ENCODE assay signal across 9 cellular contexts in the genomic region with DNA sequence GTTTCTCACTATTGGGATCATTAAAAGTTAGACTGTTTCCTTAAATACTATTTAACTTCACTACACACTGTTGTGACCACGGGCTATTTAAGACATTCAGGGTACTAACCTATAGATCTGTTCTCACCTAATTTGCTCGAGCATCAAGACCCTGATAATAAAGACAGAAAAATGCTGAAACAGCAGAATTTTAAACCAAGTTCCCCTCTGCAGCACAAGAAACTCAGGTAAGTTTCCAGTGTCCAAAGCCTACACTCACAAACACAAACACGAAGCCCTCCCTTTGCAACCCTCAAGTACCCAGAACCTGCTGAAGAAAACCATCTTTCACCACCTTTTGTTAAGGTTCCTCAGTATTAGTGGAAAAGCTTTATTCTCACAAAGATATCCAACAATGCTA. TPM values are rescaled to one million over a fixed set of nuclear protein-coding genes. Genes with fewer than 3 reads are reported as not detected.
A peak's percentile ranks its signal among the peaks of the same experiment; 100 is the strongest.
DNase-seq lines count a peak whose midpoint lies in the region; ATAC-seq, FAIRE-seq and TF ChIP-seq lines count a peak whose summit lies in the region.
"Had no signal": no experiment of that assay in that cellular context is flagged by ENCODE, and none has a peak within 500 bp of the region (broad histone marks: within the 10 kb centered on the region; RNA-seq: fewer than 3 reads in every experiment).

No MANE protein-coding gene starts in this region.

- no peaks in the 10 kb centered on the region; the same call in 1 of the 2 replicates for H3F3A ChIP-seq in Loucy (ENCODE audit: low read depth)

- H3K9me3 ChIP-seq in CD4-positive, alpha-beta memory T cell (ENCODE audit: control insufficient read depth in 1 of 2, low read length in 2 of 2), result no peaks in the 10 kb centered on the region
- no peaks in the 10 kb centered on the region for H3K9me3 ChIP-seq in Loucy (ENCODE audit: insufficient read depth, low read depth, low read length)

- peak overlapping the region; percentile 76 to 96 (median 87) for H3K4me3 Mint-ChIP-seq in CD4-positive, alpha-beta memory T cell
- peak overlapping the region; percentile 90 for H3K4me3 Mint-ChIP-seq in dendritic cell treated with granulocyte-macrophage colony-stimulating factor and Interleukin-4, amounts not matched to agents 40 ng/mL and 50 ng/mL, for 4 days
- H3K4me3 Mint-ChIP-seq in nephron progenitor cell, result peak overlapping the region; percentile 89

- peaks cover 54 to 89% (median 65%) of the 10 kb centered on the region in 4 donors for H3K4me1 Mint-ChIP-seq in CD4-positive, alpha-beta memory T cell
- H3K4me1 Mint-ChIP-seq in dendritic cell treated with granulocyte-macrophage colony-stimulating factor and Interleukin-4, amounts not matched to agents 40 ng/mL and 50 ng/mL, for 4 days (ENCODE audit: low read depth), result peaks cover 75% of the 10 kb centered on the region
- H3K4me1 Mint-ChIP-seq in nephron progenitor cell, result peaks cover 65% of the 10 kb centered on the region

- H3K36me3 ChIP-seq in CD4-positive, alpha-beta memory T cell (ENCODE audit: insufficient read depth, low read length), result no peaks in the 10 kb centered on the region
- peaks cover 4% of the 10 kb centered on the region; the same call in 1 of the 2 replicates for H3K36me3 ChIP-seq in Loucy (ENCODE audit: insufficient read depth, low read length)

- CTCF ChIA-PET in CD4-positive, alpha-beta memory T cell (lab: Charles Lee; ENCODE audit: partially characterized antibody), result interaction anchor here (1.1 to 9.1 kb wide), 8 partner anchors 8 to 284 kb away, joined by 3 to 51 read pairs (median 16); partner anchors contain the start of gene RRBP1

- peak overlapping the region; percentile 82 for H3K27ac ChIP-seq in CD4-positive, alpha-beta memory T cell (ENCODE audit: low read depth, low read length)

- H2AFZ ChIP-seq in Loucy (ENCODE audit: low read length), result no peak overlapping the region

- peaks cover 0 to 21% of the 10 kb centered on the region in 2 donors for H3K36me3 Mint-ChIP-seq in CD4-positive, alpha-beta memory T cell
- H3K36me3 Mint-ChIP-seq in dendritic cell treated with granulocyte-macrophage colony-stimulating factor and Interleukin-4, amounts not matched to agents 40 ng/mL and 50 ng/mL, for 4 days (ENCODE audit: low read depth), result peaks cover 78% of the 10 kb centered on the region
- H3K36me3 Mint-ChIP-seq in nephron progenitor cell (ENCODE audit: low read depth), result peaks cover 52% of the 10 kb centered on the region

- peaks cover 78% of the 10 kb centered on the region for H4K20me1 ChIP-seq in Loucy (ENCODE audit: insufficient read depth, low read length, poor library complexity, severe bottlenecking)

- H3K27me3 Mint-ChIP-seq in CD4-positive, alpha-beta memory T cell, result peaks cover 0 to 1% of the 10 kb centered on the region in 2 donors
- H3K27me3 Mint-ChIP-seq in dendritic cell treated with granulocyte-macrophage colony-stimulating factor and Interleukin-4, amounts not matched to agents 40 ng/mL and 50 ng/mL, for 4 days, result no peaks in the 10 kb centered on the region
- peaks cover 3% of the 10 kb centered on the region for H3K27me3 Mint-ChIP-seq in nephron progenitor cell (ENCODE audit: low read depth, poor library complexity)

- no peaks in the 10 kb centered on the region for H3K9me2 ChIP-seq in Loucy (replicated peaks; ENCODE audit: low read depth, low read length)

- peaks cover 66% of the 10 kb centered on the region for H3K4me1 ChIP-seq in CD4-positive, alpha-beta memory T cell (ENCODE audit: insufficient read depth, low read length)
- peaks cover 58% of the 10 kb centered on the region for H3K4me1 ChIP-seq in Loucy (ENCODE audit: insufficient read depth, low read length, poor library complexity, severe bottlenecking)

- H3K4me3 ChIP-seq in CD4-positive, alpha-beta memory T cell (ENCODE audit: low read length in 2 of 2), result no peak overlapping the region
- peak overlapping the region; percentile 91 for H3K4me3 ChIP-seq in Loucy (ENCODE audit: low read length, poor library complexity, severe bottlenecking)

- no peak for ATAC-seq in HG02885 (IDR thresholded peaks at IDR 0.05; ENCODE audit: poor library complexity, unreplicated experiment)

- H3K4me2 ChIP-seq in Loucy (ENCODE audit: low read depth, low read length, poor library complexity, severe bottlenecking), result peak overlapping the region; percentile 97

- peak overlapping the region; percentile 99 for H3K9ac ChIP-seq in Loucy (ENCODE audit: low read depth, low read length, poor library complexity, severe bottlenecking)

- DNase-seq in CD4-positive, alpha-beta memory T cell, result no peak
- no peak for DNase-seq in nephron progenitor cell
- DNase-seq in effector CD4-positive, alpha-beta T cell, result no peak
- no peak for DNase-seq in GM10266 (ENCODE audit: extremely low spot score)
- DNase-seq in frontal cortex (ENCODE audit: low spot score in 2 of 2), result no peak
- DNase-seq: hippocampal formation had no signal

- peaks cover 95% of the 10 kb centered on the region for H3K79me2 ChIP-seq in Loucy (ENCODE audit: insufficient read depth, low read length)

- TF ChIP-seq CTCF in Loucy (conservative IDR thresholded peaks at IDR 0.05; ENCODE audit: low read length) (no peak), nephron progenitor cell (IDR thresholded peaks at IDR 0.05) (no peak), GM10266 (IDR thresholded peaks at IDR 0.05; ENCODE audit: control insufficient read depth, insufficient read depth, low read depth, missing control alignments) (no peak)

- no peak for FAIRE-seq in frontal cortex (lab: Jason Lieb, UNC)

- H3K27ac Mint-ChIP-seq in CD4-positive, alpha-beta memory T cell, result peak overlapping the region; percentile 72 to 99 (median 95)
- peak overlapping the region; percentile 98 for H3K27ac Mint-ChIP-seq in dendritic cell treated with granulocyte-macrophage colony-stimulating factor and Interleukin-4, amounts not matched to agents 40 ng/mL and 50 ng/mL, for 4 days
- H3K27ac Mint-ChIP-seq in nephron progenitor cell, result peak overlapping the region; percentile 7

- intact Hi-C loops in CD4-positive, alpha-beta memory T cell (cut with micrococcal nuclease), result loop anchor here (5.0 to 10.0 kb wide), 2 partner anchors 1232 to 1390 kb away; partner anchors contain the start of genes KIF16B and SNRPB2
- intact Hi-C loops in dendritic cell treated with granulocyte-macrophage colony-stimulating factor and Interleukin-4, amounts not matched to agents 40 ng/mL and 50 ng/mL, for 4 days (cut with micrococcal nuclease), result loop anchor here (1.0 to 5.0 kb wide), 3 partner anchors 13 to 173 kb away; partner anchors contain the start of genes KAT14 and PET117

- no peaks in the 10 kb centered on the region for H3K27me3 ChIP-seq in CD4-positive, alpha-beta memory T cell (ENCODE audit: insufficient read depth, low read length)
- peaks cover 13% of the 10 kb centered on the region for H3K27me3 ChIP-seq in Loucy (ENCODE audit: insufficient read depth, low read length, poor library complexity, severe bottlenecking)

- peaks cover 0 to 2% (median 0%) of the 10 kb centered on the region in 8 donors for H3K9me3 Mint-ChIP-seq in CD4-positive, alpha-beta memory T cell
- no peaks in the 10 kb centered on the region for H3K9me3 Mint-ChIP-seq in dendritic cell treated with granulocyte-macrophage colony-stimulating factor and Interleukin-4, amounts not matched to agents 40 ng/mL and 50 ng/mL, for 4 days
- peaks cover 4% of the 10 kb centered on the region for H3K9me3 Mint-ChIP-seq in nephron progenitor cell

- POLR2A ChIA-PET in CD4-positive, alpha-beta memory T cell (lab: Charles Lee; ENCODE audit: partially characterized antibody), result interaction anchor here (1.0 to 7.8 kb wide), 4 partner anchors 7 to 395 kb away, joined by 3 to 77 read pairs (median 38); partner anchors contain the start of genes DSTN and RRBP1

RNA-seq across cellular contexts. Expression of gene SNX5, which starts 4.0 kb away (rescaled TPM):
- total RNA-seq in CD4-positive, alpha-beta memory T cell, result 10 to 100 TPM; 81.5 to 81.6 TPM
- 10 to 100 TPM; 96.3 to 96.5 TPM for polyA plus RNA-seq in CD4-positive, alpha-beta memory T cell
- 50.5 TPM for total RNA-seq in frontal cortex

RNA-seq across cellular contexts. Expression of gene MGME1, which starts 4.2 kb away (rescaled TPM):
- 10 to 100 TPM; 15.4 to 16.5 TPM for total RNA-seq in CD4-positive, alpha-beta memory T cell
- 10 to 100 TPM in 1 of 2 donors, 1 to 10 TPM in 1; 7.4 to 17.0 TPM for polyA plus RNA-seq in CD4-positive, alpha-beta memory T cell
- total RNA-seq in frontal cortex, result 7.3 TPM

Comparison
In these comparisons a context has a peak if more than half of its experiments do, and no peak if none do; other contexts are left out.
1. H3K27ac Mint-ChIP-seq: peak in every context shown above with its lines; median percentile 98 in dendritic cell treated with granulocyte-macrophage colony-stimulating factor and Interleukin-4, amounts not matched to agents 40 ng/mL and 50 ng/mL, for 4 days; 95 in CD4-positive, alpha-beta memory T cell; 7 in nephron progenitor cell.